ENCODE assay signal across 23 cellular contexts in genomic region chr13:81916471-81916870, GRCh38.
"Had no signal": no experiment of that assay in that cellular context is flagged by ENCODE, and none has a peak within 500 bp of the region (broad histone marks: within the 10 kb centered on the region; RNA-seq: fewer than 3 reads in every experiment).

No MANE protein-coding gene starts in this region.

- H3K9me3 ChIP-seq: body of pancreas, gastroesophageal sphincter, ovary had no signal

- H3K4me3 ChIP-seq: body of pancreas, coronary artery, gastroesophageal sphincter, hepatocyte, ovary, skin epidermis had no signal

- ATAC-seq: activated T-cell treated with anti-CD3 and anti-CD28 coated beads, Interleukin-2, amount 50 U/mL, for 72 hours; body of pancreas; effector memory CD8-positive, alpha-beta T cell; gastroesophageal sphincter; left cardiac atrium; left ventricle myocardium superior; sciatic nerve; stimulated activated effector memory CD8-positive, alpha-beta T cell treated with anti-CD3 and anti-CD28 coated beads, Interleukin-12 subunit alpha, Interleukin-12 subunit beta, amount 100 ng/mL, for 72 hours had no signal

- H3K27me3 ChIP-seq: body of pancreas, gastroesophageal sphincter, hepatocyte, ovary had no signal

- H3K27ac ChIP-seq: body of pancreas, coronary artery, gastroesophageal sphincter, hepatocyte, ovary, skin epidermis, VCaP had no signal

- H3K79me2 ChIP-seq: hepatocyte had no signal

- H3K4me2 ChIP-seq: hepatocyte had no signal

- H3K4me1 ChIP-seq: body of pancreas, gastroesophageal sphincter had no signal

- H3K36me3 ChIP-seq: gastroesophageal sphincter, ovary had no signal

- H2AFZ ChIP-seq: hepatocyte had no signal

- DNase-seq: activated CD4-positive, alpha-beta T cell treated with anti-CD3 and anti-CD28 coated beads for 4 hours; activated CD4-positive, alpha-beta T cell treated with anti-CD3 and anti-CD28 coated beads, Interleukin-2, amount 50 U/mL, for 4 hours; activated effector memory CD4-positive, alpha-beta T cell treated with Interleukin-2 at 50 U/mL for 16 hours; activated naive CD4-positive, alpha-beta T cell treated with anti-CD3 and anti-CD28 coated beads for 36 hours; activated naive CD8-positive, alpha-beta T cell treated with anti-CD3 and anti-CD28 coated beads for 36 hours; activated T-cell treated with anti-CD3 and anti-CD28 coated beads for 4 hours; activated T-cell treated with anti-CD3 and anti-CD28 coated beads, Interleukin-2, amount 50 U/mL, for 72 hours; amygdala; body of pancreas; cerebellar nuclear complex; effector memory CD8-positive, alpha-beta T cell; left cardiac atrium; left ventricle myocardium superior; ovary; stimulated activated CD4-positive, alpha-beta T cell treated with anti-CD3 and anti-CD28 coated beads, Interleukin-12 subunit alpha, Interleukin-12 subunit beta, amount 100 ng/mL, for 4 hours; stimulated activated CD4-positive, alpha-beta T cell treated with anti-CD3 and anti-CD28 coated beads, Interleukin-4, amount 100 ng/mL, for 24 hours had no signal
